12 cellular contexts compared by ENCODE assay signal in the genomic region with DNA sequence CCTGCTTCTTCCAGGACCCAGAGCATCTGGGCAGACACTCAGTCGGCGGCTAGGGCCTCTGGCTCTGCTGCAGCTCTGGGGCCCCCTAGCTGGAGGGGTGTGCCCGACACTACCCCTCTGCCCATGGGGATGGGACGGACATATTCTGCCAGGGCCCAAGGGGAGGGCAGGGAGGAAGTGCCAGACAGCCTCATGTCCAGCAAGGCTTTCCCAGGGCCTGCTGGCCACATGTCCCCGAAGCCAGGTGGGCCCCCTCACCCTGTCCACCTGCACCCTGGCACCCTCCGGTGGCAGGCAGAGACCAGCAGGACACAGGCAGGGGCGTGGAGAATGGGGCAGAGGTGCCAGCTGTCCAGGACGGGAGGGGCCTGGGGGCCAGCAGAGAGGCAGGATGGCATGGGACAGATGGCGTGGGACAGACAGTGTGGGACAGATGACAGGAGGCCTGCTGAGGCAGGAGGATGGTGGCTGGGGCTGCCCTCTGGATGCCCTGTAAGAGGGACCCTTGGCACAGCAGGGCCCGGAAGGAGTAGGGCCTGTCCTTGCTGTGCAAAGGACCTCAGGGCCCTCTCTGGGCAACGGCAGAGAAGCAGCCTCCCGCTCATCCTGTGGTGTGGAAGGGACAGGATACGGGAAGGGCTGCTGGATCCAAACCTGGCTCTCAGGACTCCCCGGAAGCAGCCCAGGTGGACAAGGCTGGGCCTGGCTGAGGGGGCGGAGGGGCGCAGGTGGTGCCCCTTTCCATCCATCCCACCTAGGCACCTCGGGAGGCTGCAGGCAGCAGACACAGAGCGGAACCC. TPM values are rescaled to one million over a fixed set of nuclear protein-coding genes. Genes with fewer than 3 reads are reported as not detected.
DNase-seq lines count a peak whose midpoint lies in the region; ATAC-seq and TF ChIP-seq lines count a peak whose summit lies in the region.
"Had no signal": no experiment of that assay in that cellular context is flagged by ENCODE, and none has a peak within 500 bp of the region (broad histone marks: within the 10 kb centered on the region; RNA-seq: fewer than 3 reads in every experiment).

No MANE protein-coding gene starts in this region.

- intact Hi-C loops in left colon (cut with DNase I, micrococcal nuclease) (no loop called here), tibial artery (cut with DNase I; ENCODE audit: low total_unique reads) (loop anchor here (10.0 kb wide), 1 partner anchor 98 kb away; a partner anchor contains a TSS)

- H3K4me3 ChIP-seq in SJSA1, result no peak overlapping the region
- H3K4me3 ChIP-seq in tibial artery, result no peak overlapping the region
- no peak overlapping the region for H3K4me3 ChIP-seq in WERI-Rb-1 (ENCODE audit: low read depth, low read length)
- H3K4me3 ChIP-seq: body of pancreas had no signal

- POLR2A ChIA-PET in activated naive CD8-positive, alpha-beta T cell treated with anti-CD3 and anti-CD28 coated beads, Interleukin-2, amount 10 ng/mL, durations not matched to agents 7 days and 5 days (lab: Charles Lee), result no interaction called here

- DNase-seq in activated naive CD8-positive, alpha-beta T cell treated with anti-CD3 and anti-CD28 coated beads, Interleukin-2, amount 10 ng/mL, durations not matched to agents 7 days and 5 days, result peak; percentile 25
- DNase-seq in activated naive CD8-positive, alpha-beta T cell treated with anti-CD3 and anti-CD28 coated beads, Interleukin-2, amount 50 U/mL, for 24 hours, result no peak
- DNase-seq in SJSA1 (ENCODE audit: low read depth in 1 of 2, low spot score in 2 of 2) (no peak), left colon (peak in 1 of 2 donors; percentile 43), tibial artery (peak; percentile 10 to 60), osteocyte (ENCODE audit: extremely low spot score, unreplicated experiment) (no peak), endothelial cell (ENCODE audit: low spot score) (no peak), WERI-Rb-1 (no peak)
- DNase-seq: activated CD4-positive, alpha-beta T cell treated with anti-CD3 and anti-CD28 coated beads for 48 hours; NCI-H82 had no signal

- TF ChIP-seq CTCF in tibial artery (IDR thresholded peaks at IDR 0.05) (no peak), osteocyte (IDR thresholded peaks at IDR 0.05) (no peak), endothelial cell (IDR thresholded peaks at IDR 0.05; ENCODE audit: unreplicated experiment) (no peak), WERI-Rb-1 (IDR thresholded peaks at IDR 0.05; ENCODE audit: low read depth, low read length) (no peak)

- H3K4me1 ChIP-seq in SJSA1 (replicated peaks) (peaks cover 40% of the 10 kb centered on the region), tibial artery (peaks cover 0 to 5% (median under 1%) of the 10 kb centered on the region in 4 donors)

- no peak for ATAC-seq in activated naive CD8-positive, alpha-beta T cell treated with anti-CD3 and anti-CD28 coated beads, Interleukin-2, amount 10 ng/mL, durations not matched to agents 7 days and 5 days (ENCODE audit: low read depth)
- no peak for ATAC-seq in activated naive CD8-positive, alpha-beta T cell treated with anti-CD3 and anti-CD28 coated beads, Interleukin-2, amount 50 U/mL, for 24 hours
- ATAC-seq in left colon, result peak; percentile 59

- H3K27ac ChIP-seq in SJSA1 (peak overlapping the region; percentile 36; the same call in 1 of the 2 replicates), tibial artery (no peak overlapping the region), WERI-Rb-1 (no peak overlapping the region)

- no peaks in the 10 kb centered on the region for H3K9me3 Mint-ChIP-seq in activated naive CD8-positive, alpha-beta T cell treated with anti-CD3 and anti-CD28 coated beads, Interleukin-2, amount 10 ng/mL, durations not matched to agents 7 days and 5 days
- H3K9me3 Mint-ChIP-seq in activated naive CD8-positive, alpha-beta T cell treated with anti-CD3 and anti-CD28 coated beads, Interleukin-2, amount 50 U/mL, for 24 hours, result no peaks in the 10 kb centered on the region
- no peaks in the 10 kb centered on the region for H3K9me3 Mint-ChIP-seq in osteocyte (ENCODE audit: unreplicated experiment)
- H3K9me3 Mint-ChIP-seq in endothelial cell (ENCODE audit: unreplicated experiment), result no peaks in the 10 kb centered on the region
- H3K9me3 Mint-ChIP-seq: activated T-helper 1 cell treated with anti-CD3 and anti-CD28 coated beads, Interleukin-12 subunit alpha, Interleukin-12 subunit beta, Interleukin-2, Interleukin-4 antibody, amounts not matched to agents 30 ng/mL and 10 ng/mL and 1 ng/mL, durations not matched to agents 14 hours and 24 hours and 36 hours had no signal

- H3K27me3 ChIP-seq in SJSA1 (replicated peaks), result no peaks in the 10 kb centered on the region
- no peaks in the 10 kb centered on the region for H3K27me3 ChIP-seq in tibial artery
- H3K27me3 ChIP-seq in WERI-Rb-1 (ENCODE audit: insufficient read depth, low read depth, severe bottlenecking), result no peaks in the 10 kb centered on the region
- H3K27me3 ChIP-seq: body of pancreas had no signal

- H3K36me3 Mint-ChIP-seq in activated naive CD8-positive, alpha-beta T cell treated with anti-CD3 and anti-CD28 coated beads, Interleukin-2, amount 10 ng/mL, durations not matched to agents 7 days and 5 days, result no peaks in the 10 kb centered on the region
- H3K36me3 Mint-ChIP-seq in activated naive CD8-positive, alpha-beta T cell treated with anti-CD3 and anti-CD28 coated beads, Interleukin-2, amount 50 U/mL, for 24 hours (ENCODE audit: low read depth), result no peaks in the 10 kb centered on the region
- H3K36me3 Mint-ChIP-seq in osteocyte (ENCODE audit: unreplicated experiment) (peaks cover 6% of the 10 kb centered on the region), endothelial cell (ENCODE audit: low read depth, unreplicated experiment) (no peaks in the 10 kb centered on the region)

- H3K27me3 Mint-ChIP-seq in activated naive CD8-positive, alpha-beta T cell treated with anti-CD3 and anti-CD28 coated beads, Interleukin-2, amount 10 ng/mL, durations not matched to agents 7 days and 5 days, result no peaks in the 10 kb centered on the region
- no peaks in the 10 kb centered on the region for H3K27me3 Mint-ChIP-seq in activated naive CD8-positive, alpha-beta T cell treated with anti-CD3 and anti-CD28 coated beads, Interleukin-2, amount 50 U/mL, for 24 hours
- H3K27me3 Mint-ChIP-seq in osteocyte (ENCODE audit: unreplicated experiment) (no peaks in the 10 kb centered on the region), endothelial cell (ENCODE audit: unreplicated experiment) (peaks cover 9% of the 10 kb centered on the region)

- H3K4me1 Mint-ChIP-seq in activated naive CD8-positive, alpha-beta T cell treated with anti-CD3 and anti-CD28 coated beads, Interleukin-2, amount 10 ng/mL, durations not matched to agents 7 days and 5 days, result no peaks in the 10 kb centered on the region
- H3K4me1 Mint-ChIP-seq in activated naive CD8-positive, alpha-beta T cell treated with anti-CD3 and anti-CD28 coated beads, Interleukin-2, amount 50 U/mL, for 24 hours, result no peaks in the 10 kb centered on the region
- H3K4me1 Mint-ChIP-seq in osteocyte (ENCODE audit: unreplicated experiment) (peaks cover 4% of the 10 kb centered on the region), endothelial cell (ENCODE audit: unreplicated experiment) (peaks cover 4% of the 10 kb centered on the region)

- peaks cover 38% of the 10 kb centered on the region for H3K36me3 ChIP-seq in SJSA1
- H3K36me3 ChIP-seq in tibial artery, result peaks cover 0 to 22% (median 0%) of the 10 kb centered on the region in 3 donors
- H3K36me3 ChIP-seq in WERI-Rb-1, result no peaks in the 10 kb centered on the region; the same call in 1 of the 2 replicates

- no peak overlapping the region for H3K4me3 Mint-ChIP-seq in activated naive CD8-positive, alpha-beta T cell treated with anti-CD3 and anti-CD28 coated beads, Interleukin-2, amount 10 ng/mL, durations not matched to agents 7 days and 5 days
- no peak overlapping the region for H3K4me3 Mint-ChIP-seq in activated naive CD8-positive, alpha-beta T cell treated with anti-CD3 and anti-CD28 coated beads, Interleukin-2, amount 50 U/mL, for 24 hours
- H3K4me3 Mint-ChIP-seq in osteocyte (ENCODE audit: unreplicated experiment) (no peak overlapping the region), endothelial cell (ENCODE audit: unreplicated experiment) (no peak overlapping the region)
- H3K4me3 Mint-ChIP-seq: activated T-helper 1 cell treated with anti-CD3 and anti-CD28 coated beads, Interleukin-12 subunit alpha, Interleukin-12 subunit beta, Interleukin-2, Interleukin-4 antibody, amounts not matched to agents 30 ng/mL and 10 ng/mL and 1 ng/mL, durations not matched to agents 14 hours and 24 hours and 36 hours had no signal

- no peak overlapping the region for H3K27ac Mint-ChIP-seq in activated naive CD8-positive, alpha-beta T cell treated with anti-CD3 and anti-CD28 coated beads, Interleukin-2, amount 10 ng/mL, durations not matched to agents 7 days and 5 days
- no peak overlapping the region for H3K27ac Mint-ChIP-seq in activated naive CD8-positive, alpha-beta T cell treated with anti-CD3 and anti-CD28 coated beads, Interleukin-2, amount 50 U/mL, for 24 hours
- H3K27ac Mint-ChIP-seq in osteocyte (ENCODE audit: unreplicated experiment), result no peak overlapping the region
- no peak overlapping the region for H3K27ac Mint-ChIP-seq in endothelial cell (ENCODE audit: unreplicated experiment)
- H3K27ac Mint-ChIP-seq: activated T-helper 1 cell treated with anti-CD3 and anti-CD28 coated beads, Interleukin-12 subunit alpha, Interleukin-12 subunit beta, Interleukin-2, Interleukin-4 antibody, amounts not matched to agents 30 ng/mL and 10 ng/mL and 1 ng/mL, durations not matched to agents 14 hours and 24 hours and 36 hours had no signal

- H3K9me3 ChIP-seq in SJSA1 (replicated peaks) (no peaks in the 10 kb centered on the region), tibial artery (no peaks in the 10 kb centered on the region), WERI-Rb-1 (ENCODE audit: severe bottlenecking) (no peaks in the 10 kb centered on the region)
- H3K9me3 ChIP-seq: body of pancreas had no signal

RNA-seq across cellular contexts. Expression of a gene that starts 29.1 kb away (rescaled TPM):
- 10 to 100 TPM; 26.2 to 26.3 TPM for total RNA-seq in activated naive CD8-positive, alpha-beta T cell treated with anti-CD3 and anti-CD28 coated beads, Interleukin-2, amount 10 ng/mL, durations not matched to agents 7 days and 5 days
- 55.5 and 58.9 TPM in 2 replicates for total RNA-seq in SJSA1 (2014; rRNA removed; shearing (Covaris generic))
- total RNA-seq in left colon (10 to 100 TPM; 70.1 to 73.2 TPM), osteocyte (39.7 and 41.1 TPM in 2 replicates), endothelial cell (ENCODE audit: unreplicated experiment) (20.7 TPM)

Comparison
In these comparisons a context has a peak if more than half of its experiments do, and no peak if none do; other contexts are left out.
1. DNase-seq: peak in activated naive CD8-positive, alpha-beta T cell treated with anti-CD3 and anti-CD28 coated beads, Interleukin-2, amount 10 ng/mL, durations not matched to agents 7 days and 5 days (single experiment) and tibial artery (2 of 2); none in activated naive CD8-positive, alpha-beta T cell treated with anti-CD3 and anti-CD28 coated beads, Interleukin-2, amount 50 U/mL, for 24 hours (single experiment), SJSA1 (0 of 2), osteocyte (single experiment), endothelial cell (single experiment) and WERI-Rb-1 (single experiment).